Comparison of ENCODE assay signal across 8 cellular contexts in the genomic region with DNA sequence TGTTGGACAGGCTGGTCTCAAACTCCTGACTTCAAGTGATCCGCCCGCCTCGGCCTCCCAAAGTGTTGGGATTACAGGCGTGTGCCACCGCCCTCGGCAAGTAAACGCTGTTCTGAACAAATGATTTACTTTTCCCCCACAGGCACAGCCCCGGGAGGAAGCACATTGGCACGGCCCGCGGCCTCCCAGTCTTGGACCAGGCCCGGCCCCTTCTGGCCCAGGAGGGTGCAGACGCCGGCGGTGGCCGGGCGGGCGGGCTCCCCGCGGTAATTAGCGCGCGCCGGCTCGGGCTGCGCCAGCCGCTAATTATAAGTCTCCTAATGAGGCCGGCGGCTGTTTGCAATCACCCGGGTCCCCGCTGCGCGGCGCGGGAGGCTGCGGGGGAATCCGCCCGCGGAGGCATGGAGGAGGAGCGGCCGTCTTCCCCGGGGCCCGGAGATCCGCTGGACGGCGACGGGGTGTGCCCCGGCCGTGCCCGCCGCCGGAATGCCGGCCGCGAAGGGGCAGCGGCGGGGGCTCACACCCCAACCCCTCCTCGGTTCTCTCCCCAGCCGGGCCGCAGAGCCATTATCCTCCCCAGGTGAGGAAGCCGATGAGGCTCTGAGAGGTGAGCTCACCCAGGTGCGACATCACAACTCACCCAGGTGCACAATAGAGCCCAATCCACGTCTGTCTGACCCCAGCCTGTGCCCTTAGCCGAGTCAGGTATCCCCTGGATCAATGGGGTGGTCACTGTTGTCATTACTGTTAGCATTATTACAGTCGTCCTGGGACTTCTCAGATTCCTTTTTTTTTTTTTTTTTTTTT. TPM values are rescaled to one million over a fixed set of nuclear protein-coding genes. Genes with fewer than 3 reads are reported as not detected.
DNase-seq lines count a peak whose midpoint lies in the region; ATAC-seq, FAIRE-seq and TF ChIP-seq lines count a peak whose summit lies in the region.

No MANE protein-coding gene starts in this region.

- peaks cover 15% of the 10 kb centered on the region for H3K4me1 ChIP-seq in HAP-1
- peaks cover 22% of the 10 kb centered on the region for H3K4me1 ChIP-seq in SJSA1 (replicated peaks)
- H3K4me1 ChIP-seq in left ventricle myocardium inferior, result peaks cover 61% of the 10 kb centered on the region
- peaks cover 7% of the 10 kb centered on the region for H3K4me1 ChIP-seq in prostate gland (replicated peaks)

- no peaks in the 10 kb centered on the region for H3K27me3 Mint-ChIP-seq in activated naive CD4-positive, alpha-beta T cell treated with anti-CD3 and anti-CD28 coated beads, Interleukin-2, amount 50 U/mL, for 24 hours

- H3K36me3 Mint-ChIP-seq in activated naive CD4-positive, alpha-beta T cell treated with anti-CD3 and anti-CD28 coated beads, Interleukin-2, amount 50 U/mL, for 24 hours, result no peaks in the 10 kb centered on the region

- TF ChIP-seq CTCF in left ventricle myocardium inferior (IDR thresholded peaks at IDR 0.05; ENCODE audit: borderline replicate concordance), result peak; percentile 60
- peak in 2 of 4 experiments; percentile 17 to 39 for TF ChIP-seq CTCF in prostate gland (IDR thresholded peaks at IDR 0.05)

- H3K9me3 ChIP-seq in HAP-1 (no peaks in the 10 kb centered on the region), SJSA1 (replicated peaks) (no peaks in the 10 kb centered on the region), left ventricle myocardium inferior (replicated peaks) (no peaks in the 10 kb centered on the region), prostate gland (no peaks in the 10 kb centered on the region)

- no peaks in the 10 kb centered on the region for H3K9me3 Mint-ChIP-seq in activated naive CD4-positive, alpha-beta T cell treated with anti-CD3 and anti-CD28 coated beads, Interleukin-2, amount 50 U/mL, for 24 hours

- no peak for TF ChIP-seq POLR2A in prostate gland (IDR thresholded peaks at IDR 0.05)

- intact Hi-C loops in left ventricle myocardium inferior (cut with micrococcal nuclease), result loop anchor here (5.0 kb wide), 1 partner anchor 63 kb away; no protein-coding TSS in a partner anchor
- intact Hi-C loops in prostate gland (cut with DNase I), result loop anchor here (5.0 kb wide), 3 partner anchors 63 to 523 kb away; no protein-coding TSS in a partner anchor

- H3K4me3 ChIP-seq in HAP-1, result peak overlapping the region; percentile 20
- H3K4me3 ChIP-seq in SJSA1, result peak overlapping the region; percentile 21
- peak overlapping the region; percentile 66 for H3K4me3 ChIP-seq in left ventricle myocardium inferior
- H3K4me3 ChIP-seq in prostate gland, result peak overlapping the region; percentile 26 to 33

- H3K36me3 ChIP-seq in HAP-1 (replicated peaks), result peaks cover 4% of the 10 kb centered on the region
- peaks cover 6% of the 10 kb centered on the region for H3K36me3 ChIP-seq in SJSA1
- peaks cover 6% of the 10 kb centered on the region for H3K36me3 ChIP-seq in left ventricle myocardium inferior
- no peaks in the 10 kb centered on the region for H3K36me3 ChIP-seq in prostate gland

- WGBS in prostate gland, result 2% methylated on average over 62 of the region's 65 CpGs

- H3K4me1 Mint-ChIP-seq in activated naive CD4-positive, alpha-beta T cell treated with anti-CD3 and anti-CD28 coated beads, Interleukin-2, amount 50 U/mL, for 24 hours, result peaks cover 34% of the 10 kb centered on the region

- ATAC-seq in HG02571 (IDR thresholded peaks at IDR 0.05; ENCODE audit: unreplicated experiment), result no peak

- H3K27ac ChIP-seq in SJSA1 (no peak overlapping the region), left ventricle myocardium inferior (replicated peaks) (peak overlapping the region; percentile 63), prostate gland (no peak overlapping the region)

- H3K27me3 ChIP-seq in HAP-1 (ENCODE audit: low read depth), result no peaks in the 10 kb centered on the region
- H3K27me3 ChIP-seq in SJSA1 (replicated peaks), result peaks cover 16% of the 10 kb centered on the region; the same call in 1 of the 2 replicates
- H3K27me3 ChIP-seq in left ventricle myocardium inferior (ENCODE audit: low read depth), result no peaks in the 10 kb centered on the region
- no peaks in the 10 kb centered on the region for H3K27me3 ChIP-seq in prostate gland (replicated peaks; ENCODE audit: insufficient read depth)

- H3K27ac Mint-ChIP-seq in activated naive CD4-positive, alpha-beta T cell treated with anti-CD3 and anti-CD28 coated beads, Interleukin-2, amount 50 U/mL, for 24 hours, result no peak overlapping the region

- FAIRE-seq in urothelium cell line (lab: Jason Lieb, UNC), result no peak

- H3K4me3 Mint-ChIP-seq in activated naive CD4-positive, alpha-beta T cell treated with anti-CD3 and anti-CD28 coated beads, Interleukin-2, amount 50 U/mL, for 24 hours, result peak overlapping the region; percentile 83

- DNase-seq in ACHN, result peak; percentile 74
- DNase-seq in HAP-1 (ENCODE audit: low spot score in 2 of 2), result peak; percentile 23 to 67
- peak in 1 of 2 experiments; percentile 15 for DNase-seq in SJSA1 (ENCODE audit: low read depth in 1 of 2, low spot score in 2 of 2)
- peak; percentile 45 for DNase-seq in left ventricle myocardium inferior
- peak; percentile 9 for DNase-seq in prostate gland (ENCODE audit: low spot score)
- DNase-seq in urothelium cell line (ENCODE audit: low spot score), result no peak

- in situ Hi-C loops in ACHN (cut with HindIII; ENCODE audit: low pct_ligation_motif_present, low pct_unique_long_range_greater_than_20kb, low sequenced_read_pairs), result no loop called here
- in situ Hi-C loops in HAP-1 (cut with MboI; ENCODE audit: low sequenced_read_pairs), result loop anchor here (5.0 to 10.0 kb wide), 3 partner anchors 128 to 520 kb away; a partner anchor contains a TSS

RNA-seq across cellular contexts. Expression of a gene that starts 3.3 kb away (rescaled TPM):
- total RNA-seq in SJSA1 (2014; rRNA removed; shearing (Covaris generic)), result 44.8 and 49.7 TPM in 2 replicates
- total RNA-seq in left ventricle myocardium inferior (48.3 TPM), prostate gland (10 to 100 TPM; 39.3 to 45.2 TPM)

RNA-seq across cellular contexts. Expression of a gene that starts 50.4 kb away (rescaled TPM):
- 45.3 and 54.7 TPM in 2 replicates for total RNA-seq in SJSA1 (2014; rRNA removed; shearing (Covaris generic))
- total RNA-seq in left ventricle myocardium inferior (274 TPM), prostate gland (100 to 1,000 TPM in 1 of 2 donors, 10 to 100 TPM in 1; 95.3 to 251 TPM)

RNA-seq across cellular contexts. Expression of a gene that starts 55.6 kb away (rescaled TPM):
- total RNA-seq in SJSA1 (2014; rRNA removed; shearing (Covaris generic)), result 42.3 and 47.8 TPM in 2 replicates
- total RNA-seq in left ventricle myocardium inferior (41.8 TPM), prostate gland (10 to 100 TPM; 18.1 to 26.7 TPM)

RNA-seq across cellular contexts. Expression of a gene that starts 55.9 kb away (rescaled TPM):
- total RNA-seq in SJSA1 (2014; rRNA removed; shearing (Covaris generic)), result not detected in 2 replicates
- total RNA-seq in left ventricle myocardium inferior, result 4.2 TPM
- total RNA-seq in prostate gland, result under 1 TPM; 0.23 to 0.62 TPM
